8 cellular contexts compared by ENCODE assay signal in genomic region chrX:37993857-37994619, GRCh38. TPM values are rescaled to one million over a fixed set of nuclear protein-coding genes. Genes with fewer than 3 reads are reported as not detected.
DNase-seq lines count a peak whose midpoint lies in the region; ATAC-seq and TF ChIP-seq lines count a peak whose summit lies in the region.

No MANE protein-coding gene starts in this region.

- no peaks in the 10 kb centered on the region for H3K9me3 Mint-ChIP-seq in activated CD8-positive, alpha-beta T cell treated with anti-CD3 and anti-CD28 coated beads, Interleukin-2, amount 10 ng/mL, durations not matched to agents 7 days and 5 days (ENCODE audit: insufficient read depth)
- no peaks in the 10 kb centered on the region for H3K9me3 Mint-ChIP-seq in stimulated activated memory B cell treated with anti-CD40 and anti-IgM and Interleukin-4, amounts not matched to agents 10 μg/mL and 1 μg/mL and 100 μg/mL, for 72 hours
- H3K9me3 Mint-ChIP-seq in chondrocyte (ENCODE audit: low read depth) = peaks cover 13% of the 10 kb centered on the region

- no peaks in the 10 kb centered on the region for H3K27me3 Mint-ChIP-seq in activated CD8-positive, alpha-beta T cell treated with anti-CD3 and anti-CD28 coated beads, Interleukin-2, amount 10 ng/mL, durations not matched to agents 7 days and 5 days (ENCODE audit: low read depth)
- peaks cover 8% of the 10 kb centered on the region for H3K27me3 Mint-ChIP-seq in stimulated activated memory B cell treated with anti-CD40 and anti-IgM and Interleukin-4, amounts not matched to agents 10 μg/mL and 1 μg/mL and 100 μg/mL, for 72 hours
- no peaks in the 10 kb centered on the region for H3K27me3 Mint-ChIP-seq in chondrocyte (ENCODE audit: low read depth)

- DNase-seq in NCI-H526 (lab: John Stamatoyannopoulos, UW) = peak; percentile 5 to 36
- DNase-seq in NCI-H526 treated with DMSO at 0.1 percent for 48 hours (lab: John Stamatoyannopoulos, UW) = no peak
- peak; percentile 21 to 60 for DNase-seq in HL-60 (ENCODE audit: low read depth in 1 of 2, low spot score in 1 of 2)
- DNase-seq in activated CD8-positive, alpha-beta T cell treated with anti-CD3 and anti-CD28 coated beads, Interleukin-2, amount 10 ng/mL, durations not matched to agents 7 days and 5 days = peak; percentile 21
- no peak for DNase-seq in chondrocyte (ENCODE audit: low spot score)
- DNase-seq in SW 1271 (lab: John Stamatoyannopoulos, UW) = no peak
- no peak for DNase-seq in left lobe of liver (ENCODE audit: low spot score)

- POLR2A ChIA-PET in activated CD8-positive, alpha-beta T cell treated with anti-CD3 and anti-CD28 coated beads, Interleukin-2, amount 10 ng/mL, durations not matched to agents 7 days and 5 days (lab: Charles Lee) = interaction anchor here (1.1 kb wide), 1 partner anchor 64 kb away, joined by 3 read pairs; no protein-coding TSS in a partner anchor

- H3K4me1 Mint-ChIP-seq in activated CD8-positive, alpha-beta T cell treated with anti-CD3 and anti-CD28 coated beads, Interleukin-2, amount 10 ng/mL, durations not matched to agents 7 days and 5 days (ENCODE audit: low read depth) = no peaks in the 10 kb centered on the region
- no peaks in the 10 kb centered on the region for H3K4me1 Mint-ChIP-seq in stimulated activated memory B cell treated with anti-CD40 and anti-IgM and Interleukin-4, amounts not matched to agents 10 μg/mL and 1 μg/mL and 100 μg/mL, for 72 hours
- peaks cover 5% of the 10 kb centered on the region for H3K4me1 Mint-ChIP-seq in chondrocyte (ENCODE audit: low read depth)

- CTCF ChIA-PET in activated CD8-positive, alpha-beta T cell treated with anti-CD3 and anti-CD28 coated beads, Interleukin-2, amount 10 ng/mL, durations not matched to agents 7 days and 5 days (lab: Charles Lee) = interaction anchor here (1.0 kb wide), 1 partner anchor 13 kb away, joined by 3 read pairs; no protein-coding TSS in a partner anchor

- no peak for ATAC-seq in activated CD8-positive, alpha-beta T cell treated with anti-CD3 and anti-CD28 coated beads, Interleukin-2, amount 10 ng/mL, durations not matched to agents 7 days and 5 days
- ATAC-seq in stimulated activated memory B cell treated with anti-CD40 and anti-IgM and Interleukin-4, amounts not matched to agents 10 μg/mL and 1 μg/mL and 100 μg/mL, for 72 hours = peak; percentile 73
- ATAC-seq in left lobe of liver = no peak

- no peak overlapping the region for H3K27ac ChIP-seq in HL-60 (replicated peaks)

- H3K27me3 ChIP-seq in HL-60 (ENCODE audit: insufficient read depth, poor library complexity, severe bottlenecking) = peaks cover 1% of the 10 kb centered on the region

- H3K4me3 Mint-ChIP-seq in activated CD8-positive, alpha-beta T cell treated with anti-CD3 and anti-CD28 coated beads, Interleukin-2, amount 10 ng/mL, durations not matched to agents 7 days and 5 days = no peak overlapping the region
- H3K4me3 Mint-ChIP-seq in stimulated activated memory B cell treated with anti-CD40 and anti-IgM and Interleukin-4, amounts not matched to agents 10 μg/mL and 1 μg/mL and 100 μg/mL, for 72 hours = no peak overlapping the region
- H3K4me3 Mint-ChIP-seq in chondrocyte (ENCODE audit: unreplicated experiment) = no peak overlapping the region

- no peak for TF ChIP-seq CTCF in HL-60 (IDR thresholded peaks at IDR 0.05; ENCODE audit: insufficient read depth, low read length)
- TF ChIP-seq CTCF in chondrocyte (IDR thresholded peaks at IDR 0.05) = no peak

- no peak overlapping the region for H3K27ac Mint-ChIP-seq in activated CD8-positive, alpha-beta T cell treated with anti-CD3 and anti-CD28 coated beads, Interleukin-2, amount 10 ng/mL, durations not matched to agents 7 days and 5 days
- no peak overlapping the region for H3K27ac Mint-ChIP-seq in stimulated activated memory B cell treated with anti-CD40 and anti-IgM and Interleukin-4, amounts not matched to agents 10 μg/mL and 1 μg/mL and 100 μg/mL, for 72 hours
- H3K27ac Mint-ChIP-seq in chondrocyte (ENCODE audit: unreplicated experiment) = no peak overlapping the region

- H3K4me3 ChIP-seq in HL-60 (replicated peaks; ENCODE audit: insufficient read depth, low read length) = no peak overlapping the region

- no peaks in the 10 kb centered on the region for H3K36me3 Mint-ChIP-seq in activated CD8-positive, alpha-beta T cell treated with anti-CD3 and anti-CD28 coated beads, Interleukin-2, amount 10 ng/mL, durations not matched to agents 7 days and 5 days (ENCODE audit: low read depth)
- no peaks in the 10 kb centered on the region for H3K36me3 Mint-ChIP-seq in stimulated activated memory B cell treated with anti-CD40 and anti-IgM and Interleukin-4, amounts not matched to agents 10 μg/mL and 1 μg/mL and 100 μg/mL, for 72 hours
- no peaks in the 10 kb centered on the region for H3K36me3 Mint-ChIP-seq in chondrocyte (ENCODE audit: low read depth)

RNA-seq across cellular contexts. Expression of gene SYTL5, which starts 12.3 kb away (rescaled TPM):
- total RNA-seq in activated CD8-positive, alpha-beta T cell treated with anti-CD3 and anti-CD28 coated beads, Interleukin-2, amount 10 ng/mL, durations not matched to agents 7 days and 5 days = not detected
- total RNA-seq in chondrocyte (0.26 to 0.92 TPM (median 0.27 TPM) in 3 replicates), left lobe of liver (2.4 TPM)

Comparison
In these comparisons a context has a peak if more than half of its experiments do, and no peak if none do; other contexts are left out.
1. DNase-seq: peak in NCI-H526 (2 of 2), HL-60 (2 of 2) and activated CD8-positive, alpha-beta T cell treated with anti-CD3 and anti-CD28 coated beads, Interleukin-2, amount 10 ng/mL, durations not matched to agents 7 days and 5 days (single experiment); none in NCI-H526 treated with DMSO at 0.1 percent for 48 hours (single experiment), chondrocyte (single experiment), SW 1271 (0 of 2) and left lobe of liver (single experiment).